25 cellular contexts compared by ENCODE assay signal in the genomic region with DNA sequence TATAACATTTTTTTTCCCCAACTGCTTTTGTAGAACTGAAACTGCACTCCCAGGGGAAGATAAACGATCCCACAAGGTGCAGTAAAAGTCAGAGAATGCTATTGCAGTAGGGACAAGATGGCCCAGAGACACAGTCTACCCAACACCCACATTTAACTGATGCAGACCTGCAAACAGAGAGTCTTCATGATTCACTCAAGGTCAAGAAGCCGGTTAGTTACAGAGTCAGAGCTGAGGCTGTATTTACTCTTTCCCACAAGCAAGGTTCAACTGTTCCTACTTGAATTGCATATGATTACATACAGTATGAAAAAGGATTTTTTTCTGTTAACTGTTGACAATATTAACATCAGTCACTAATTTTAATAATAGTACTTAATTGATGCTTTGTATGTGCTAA.
"Had no signal": no experiment of that assay in that cellular context is flagged by ENCODE, and none has a peak within 500 bp of the region (broad histone marks: within the 10 kb centered on the region; RNA-seq: fewer than 3 reads in every experiment).

No MANE protein-coding gene starts in this region.

- ATAC-seq: activated CD4-positive, alpha-beta T cell treated with anti-CD3 and anti-CD28 coated beads for 36 hours; activated T-helper 17 cell treated with anti-CD3 and anti-CD28 coated beads, Interleukin-2, amount 50 U/mL, for 72 hours had no signal

- H3K4me3 Mint-ChIP-seq: activated CD4-positive, alpha-beta memory T cell treated with anti-CD3 and anti-CD28 coated beads, Interleukin-2, amount 10 ng/mL, durations not matched to agents 7 days and 5 days; activated CD4-positive, alpha-beta T cell treated with anti-CD3 and anti-CD28 coated beads for 36 hours; activated naive CD4-positive, alpha-beta T cell treated with anti-CD3 and anti-CD28 coated beads, Interleukin-2, amount 10 ng/mL, durations not matched to agents 7 days and 5 days; activated T-helper 17 cell treated with anti-CD3 and anti-CD28 coated beads, Interleukin-2, amount 50 U/mL, for 72 hours had no signal

- H3K9me3 Mint-ChIP-seq: activated CD4-positive, alpha-beta memory T cell treated with anti-CD3 and anti-CD28 coated beads, Interleukin-2, amount 10 ng/mL, durations not matched to agents 7 days and 5 days; activated naive CD4-positive, alpha-beta T cell treated with anti-CD3 and anti-CD28 coated beads, Interleukin-2, amount 10 ng/mL, durations not matched to agents 7 days and 5 days had no signal

- H3K27ac ChIP-seq: KMS-11, WERI-Rb-1 had no signal

- DNase-seq: activated CD4-positive, alpha-beta memory T cell treated with anti-CD3 and anti-CD28 coated beads, Interleukin-2, amount 10 ng/mL, durations not matched to agents 7 days and 5 days; activated CD4-positive, alpha-beta T cell treated with anti-CD3 and anti-CD28 coated beads for 36 hours; activated CD4-positive, alpha-beta T cell treated with anti-CD3 and anti-CD28 coated beads, Interleukin-2, amount 50 U/mL, for 1 hour; activated gamma-delta T cell; activated naive CD4-positive, alpha-beta T cell treated with anti-CD3 and anti-CD28 coated beads, Interleukin-2, amount 10 ng/mL, durations not matched to agents 7 days and 5 days; activated T-cell treated with anti-CD3 and anti-CD28 coated beads for 4 hours; activated T-cell treated with anti-CD3 and anti-CD28 coated beads, Interleukin-2, amount 50 U/mL, for 48 hours; amniotic stem cell; MG63; MV-4-11; NCI-H1092 treated with DMSO at 0.1 percent for 48 hours; NCI-H1417 treated with DMSO at 0.1 percent for 48 hours; NCI-H1694; NCI-H2029; NCI-H2107; NCI-H2171 treated with DMSO at 0.1 percent for 48 hours; NCI-H345; NCI-H510A; NCI-H526 treated with DMSO at 0.1 percent for 48 hours; NCI-H82; SIG-M5; T-helper 2 cell; WERI-Rb-1 had no signal

- H3K36me3 Mint-ChIP-seq: activated naive CD4-positive, alpha-beta T cell treated with anti-CD3 and anti-CD28 coated beads, Interleukin-2, amount 10 ng/mL, durations not matched to agents 7 days and 5 days had no signal

- H3K27ac Mint-ChIP-seq: activated CD4-positive, alpha-beta memory T cell treated with anti-CD3 and anti-CD28 coated beads, Interleukin-2, amount 10 ng/mL, durations not matched to agents 7 days and 5 days; activated CD4-positive, alpha-beta T cell treated with anti-CD3 and anti-CD28 coated beads for 36 hours; activated naive CD4-positive, alpha-beta T cell treated with anti-CD3 and anti-CD28 coated beads, Interleukin-2, amount 10 ng/mL, durations not matched to agents 7 days and 5 days; activated T-helper 17 cell treated with anti-CD3 and anti-CD28 coated beads, Interleukin-2, amount 50 U/mL, for 72 hours had no signal

- H3K36me3 ChIP-seq: MG63, WERI-Rb-1 had no signal

- H3K4me1 Mint-ChIP-seq: activated CD4-positive, alpha-beta memory T cell treated with anti-CD3 and anti-CD28 coated beads, Interleukin-2, amount 10 ng/mL, durations not matched to agents 7 days and 5 days; activated CD4-positive, alpha-beta T cell treated with anti-CD3 and anti-CD28 coated beads for 36 hours; activated naive CD4-positive, alpha-beta T cell treated with anti-CD3 and anti-CD28 coated beads, Interleukin-2, amount 10 ng/mL, durations not matched to agents 7 days and 5 days; activated T-helper 17 cell treated with anti-CD3 and anti-CD28 coated beads, Interleukin-2, amount 50 U/mL, for 72 hours had no signal

- H3K9ac ChIP-seq: KMS-11 had no signal

- H3K4me2 ChIP-seq: KMS-11 had no signal

- H3K9me3 ChIP-seq: MG63 had no signal

- H3K27me3 Mint-ChIP-seq: activated CD4-positive, alpha-beta memory T cell treated with anti-CD3 and anti-CD28 coated beads, Interleukin-2, amount 10 ng/mL, durations not matched to agents 7 days and 5 days; activated CD4-positive, alpha-beta T cell treated with anti-CD3 and anti-CD28 coated beads for 36 hours; activated naive CD4-positive, alpha-beta T cell treated with anti-CD3 and anti-CD28 coated beads, Interleukin-2, amount 10 ng/mL, durations not matched to agents 7 days and 5 days; activated T-helper 17 cell treated with anti-CD3 and anti-CD28 coated beads, Interleukin-2, amount 50 U/mL, for 72 hours had no signal

- H3K4me3 ChIP-seq: MG63 had no signal

- H3K27me3 ChIP-seq: MG63 had no signal
